In the genomic region with DNA sequence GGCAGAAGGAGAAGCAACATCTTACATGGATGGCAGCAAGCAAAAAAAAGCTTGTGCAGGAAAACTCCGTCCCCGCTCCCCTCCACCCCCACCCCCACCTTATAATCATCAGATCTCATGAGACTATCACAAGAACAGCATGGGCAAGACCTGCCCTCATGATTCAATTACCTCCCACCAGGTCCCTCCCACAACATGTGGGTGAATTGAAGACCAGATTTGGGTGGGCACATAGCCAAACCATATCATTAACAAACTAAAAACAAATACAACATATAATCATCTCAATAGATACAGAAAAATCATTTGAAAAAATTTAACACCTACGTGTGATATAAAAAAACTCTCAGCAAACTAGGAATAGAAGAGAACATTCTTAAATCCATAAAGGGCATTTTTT, we compare ENCODE assay signal across 8 cellular contexts.
"Had no signal": no experiment of that assay in that cellular context is flagged by ENCODE, and none has a peak within 500 bp of the region (broad histone marks: within the 10 kb centered on the region; RNA-seq: fewer than 3 reads in every experiment).

No MANE protein-coding gene starts in this region.

- H3K4me3 ChIP-seq: GM23248, GM23338, HAP-1 had no signal

- H3K9me3 ChIP-seq: HAP-1 had no signal

- H3K36me3 ChIP-seq: HAP-1 had no signal

- H3K27ac ChIP-seq: GM23248 had no signal

- DNase-seq: GM23248, GOT3, H7, H9, HCEC 1CT, HFFc6 had no signal

- H3K4me1 ChIP-seq: HAP-1 had no signal
